2 cellular contexts compared by ENCODE assay signal in genomic region chr16:69360070-69360469, GRCh38. TPM values are rescaled to one million over a fixed set of nuclear protein-coding genes. Genes with fewer than 3 reads are reported as not detected.
"Had no signal": no experiment of that assay in that cellular context is flagged by ENCODE, and none has a peak within 500 bp of the region (broad histone marks: within the 10 kb centered on the region; RNA-seq: fewer than 3 reads in every experiment).

No MANE protein-coding gene starts in this region.

RNA-seq across cellular contexts. Expression of gene TMED6, which starts 8.5 kb away (rescaled TPM):
- total RNA-seq: ascending aorta, bronchial epithelial cell had no signal
